Comparison of ENCODE assay signal across 8 cellular contexts in the genomic region with DNA sequence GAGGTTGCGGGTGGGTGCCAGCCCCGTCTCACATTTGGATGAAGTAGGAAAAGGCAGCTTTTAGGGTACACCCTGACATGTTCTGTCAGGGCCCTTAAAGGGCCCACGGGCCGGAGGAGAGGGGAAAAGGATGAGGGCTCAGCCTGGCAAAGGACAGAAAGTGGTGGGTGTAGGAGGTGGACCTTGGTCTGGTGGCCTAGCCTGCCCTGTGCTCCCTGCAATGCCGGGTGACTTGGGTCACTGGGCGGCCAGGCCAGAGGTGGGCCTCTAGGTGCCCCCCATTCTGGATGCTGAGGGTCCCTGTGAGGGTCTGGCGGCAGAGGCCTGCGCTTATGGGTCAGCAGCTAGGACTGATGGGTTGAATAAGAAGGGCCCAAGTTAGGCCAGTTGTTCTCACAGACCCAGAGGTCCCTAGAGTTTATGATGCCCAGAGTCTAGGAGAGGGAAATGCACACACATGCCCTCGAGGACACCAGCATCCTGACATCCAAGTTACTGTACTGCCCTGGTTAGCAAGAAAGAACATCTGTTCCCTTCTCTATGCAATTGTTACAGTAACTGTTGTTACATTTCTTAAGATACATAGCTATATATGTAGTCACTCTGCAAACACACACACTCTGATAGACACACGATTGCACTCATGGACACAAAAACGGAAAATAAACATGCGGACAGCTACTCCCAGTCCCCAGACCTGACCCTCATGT. TPM values are rescaled to one million over a fixed set of nuclear protein-coding genes. Genes with fewer than 3 reads are reported as not detected.
DNase-seq lines count a peak whose midpoint lies in the region; ATAC-seq and TF ChIP-seq lines count a peak whose summit lies in the region.

No MANE protein-coding gene starts in this region.

- H3K4me1 Mint-ChIP-seq in activated CD8-positive, alpha-beta T cell treated with anti-CD3 and anti-CD28 coated beads, Interleukin-2, amount 10 ng/mL, durations not matched to agents 7 days and 5 days (ENCODE audit: low read depth): peaks cover 37% of the 10 kb centered on the region

- WGBS in spleen, 5 donors: 50 to 57% (median 56%) methylated on average over 11 to 12 of the region's 12 CpGs

- H3K9me3 ChIP-seq in HCT116 (ENCODE audit: control insufficient read depth in 1 of 2, insufficient read depth in 1 of 2, low read depth in 1 of 2, low read length in 2 of 2) (no peaks in the 10 kb centered on the region), spleen (no peaks in the 10 kb centered on the region)

- peak overlapping the region; percentile 96 for H3K4me2 ChIP-seq in HCT116 (ENCODE audit: low read length)

- ATAC-seq in HCT116: no peak
- no peak for ATAC-seq in activated CD8-positive, alpha-beta T cell treated with anti-CD3 and anti-CD28 coated beads, Interleukin-2, amount 10 ng/mL, durations not matched to agents 7 days and 5 days

- H3K9ac ChIP-seq in HCT116 (ENCODE audit: low read length): peak overlapping the region; percentile 92

- peaks cover 11% of the 10 kb centered on the region for H3K36me3 Mint-ChIP-seq in activated CD8-positive, alpha-beta T cell treated with anti-CD3 and anti-CD28 coated beads, Interleukin-2, amount 10 ng/mL, durations not matched to agents 7 days and 5 days (ENCODE audit: low read depth)

- BruUV-seq in HCT116 (replicated peaks; lab: Mats Ljungman, UMichigan): TSS peak; percentile 78

- TF ChIP-seq CTCF in HCT116 (IDR thresholded peaks at IDR 0.05 in 2 of 3, conservative IDR thresholded peaks at IDR 0.05 in 1 of 3; ENCODE audit: borderline replicate concordance in 1 of 3, insufficient read depth in 1 of 3, low read depth in 2 of 3, low read length in 2 of 3): no peak
- no peak for TF ChIP-seq CTCF in spleen (IDR thresholded peaks at IDR 0.05 in 8 of 11, conservative IDR thresholded peaks at IDR 0.05 in 3 of 11)

- H3K4me1 ChIP-seq in HCT116 (ENCODE audit: control insufficient read depth in 1 of 2, insufficient read depth in 2 of 2, low read length in 2 of 2): peaks cover 11 to 41% of the 10 kb centered on the region in 2 experiments
- peaks cover 3 to 54% (median 31%) of the 10 kb centered on the region in 6 donors for H3K4me1 ChIP-seq in spleen

- CTCF ChIA-PET in HCT116 (lab: Charles Lee): interaction anchor here (0.9 to 1.1 kb wide), 3 partner anchors 12 to 25 kb away, joined by 3 to 6 read pairs (median 4); no protein-coding TSS in a partner anchor
- CTCF ChIA-PET in activated CD8-positive, alpha-beta T cell treated with anti-CD3 and anti-CD28 coated beads, Interleukin-2, amount 10 ng/mL, durations not matched to agents 7 days and 5 days (lab: Charles Lee): interaction anchor here (1.0 to 7.7 kb wide), 7 partner anchors 8 to 53 kb away, joined by 3 to 78 read pairs (median 4); a partner anchor contains a TSS

- H3K27ac ChIP-seq in HCT116 (ENCODE audit: low read depth, low read length): peak overlapping the region; percentile 76
- peak overlapping the region; percentile 74 to 96 (median 94) for H3K27ac ChIP-seq in spleen

- H3K4me3 Mint-ChIP-seq in activated CD8-positive, alpha-beta T cell treated with anti-CD3 and anti-CD28 coated beads, Interleukin-2, amount 10 ng/mL, durations not matched to agents 7 days and 5 days: peak overlapping the region; percentile 92

- no peaks in the 10 kb centered on the region for H3K27me3 Mint-ChIP-seq in activated CD8-positive, alpha-beta T cell treated with anti-CD3 and anti-CD28 coated beads, Interleukin-2, amount 10 ng/mL, durations not matched to agents 7 days and 5 days (ENCODE audit: low read depth)

- no peak for TF ChIP-seq RAD21 in HCT116 (IDR thresholded peaks at IDR 0.05; ENCODE audit: low read depth)

- H3K9me2 ChIP-seq in HCT116 (ENCODE audit: insufficient read depth): no peaks in the 10 kb centered on the region

- H3K9me3 Mint-ChIP-seq in activated CD8-positive, alpha-beta T cell treated with anti-CD3 and anti-CD28 coated beads, Interleukin-2, amount 10 ng/mL, durations not matched to agents 7 days and 5 days (ENCODE audit: insufficient read depth): no peaks in the 10 kb centered on the region

- no peak for DNase-seq in HCT116 (ENCODE audit: low read depth, low spot score)
- no peak for DNase-seq in activated CD8-positive, alpha-beta T cell treated with anti-CD3 and anti-CD28 coated beads, Interleukin-2, amount 10 ng/mL, durations not matched to agents 7 days and 5 days
- DNase-seq in spleen: no peak
- DNase-seq in DMS53 treated with DMSO at 0.1 percent for 48 hours (lab: John Stamatoyannopoulos, UW; ENCODE audit: unreplicated experiment): no peak
- no peak for DNase-seq in G401 (ENCODE audit: low spot score)
- no peak for DNase-seq in T1000 (lab: John Stamatoyannopoulos, UW)
- DNase-seq in NCI-H1930 (lab: John Stamatoyannopoulos, UW): no peak

- POLR2A ChIA-PET in HCT116 (lab: Charles Lee): interaction anchor here (0.6 to 2.4 kb wide), 8 partner anchors 10 to 52 kb away, joined by 3 to 41 read pairs (median 4); a partner anchor contains a TSS
- POLR2A ChIA-PET in activated CD8-positive, alpha-beta T cell treated with anti-CD3 and anti-CD28 coated beads, Interleukin-2, amount 10 ng/mL, durations not matched to agents 7 days and 5 days (lab: Charles Lee): interaction anchor here (0.7 to 5.9 kb wide), 11 partner anchors 9 to 362 kb away, joined by 3 to 40 read pairs (median 5); a partner anchor contains a TSS

- 0 out of 2 replicates have a peak, but pooled peaks cover 6% of the 10 kb centered on the region for H3K79me2 ChIP-seq in HCT116 (ENCODE audit: insufficient read depth, low read length)

- no peaks in the 10 kb centered on the region for H3K27me3 ChIP-seq in HCT116 (ENCODE audit: insufficient read depth, low read length)
- H3K27me3 ChIP-seq in spleen (replicated peaks in 1 of 7): no peaks in the 10 kb centered on the region

- RAD21 ChIA-PET in HCT116 (lab: Charles Lee; ENCODE audit: low non-redundant PET in 1 of 2, low total read pairs in 2 of 2, uncharacterized antibody in 2 of 2, unreplicated experiment in 2 of 2): interaction anchor here (0.6 to 0.7 kb wide), 2 partner anchors 15 kb away, joined by 3 to 7 read pairs; no protein-coding TSS in a partner anchor

- intact Hi-C loops in HCT116 (cut with micrococcal nuclease): no loop called here
- intact Hi-C loops in spleen (cut with DNase I; ENCODE audit: low total_unique reads): loop anchor here (5.0 kb wide), 1 partner anchor 50 kb away; a partner anchor contains a TSS

- TF ChIP-seq POLR2A in HCT116 (IDR thresholded peaks at IDR 0.05; ENCODE audit: borderline replicate concordance, extremely low read depth, insufficient read depth, insufficient read length) (no peak), spleen (IDR thresholded peaks at IDR 0.05) (no peak)

- no peaks in the 10 kb centered on the region for H3K36me3 ChIP-seq in HCT116 (ENCODE audit: control insufficient read depth in 1 of 2, insufficient read depth in 2 of 2, low read length in 2 of 2)
- H3K36me3 ChIP-seq in spleen: no peaks in the 10 kb centered on the region

- no peak overlapping the region for H2AFZ ChIP-seq in HCT116 (ENCODE audit: low read depth, low read length, poor library complexity, severe bottlenecking)

- H4K20me1 ChIP-seq in HCT116 (ENCODE audit: insufficient read depth): no peaks in the 10 kb centered on the region

- in situ Hi-C loops in G401 (cut with HindIII; ENCODE audit: low sequenced_read_pairs): no loop called here

- H3K27ac Mint-ChIP-seq in activated CD8-positive, alpha-beta T cell treated with anti-CD3 and anti-CD28 coated beads, Interleukin-2, amount 10 ng/mL, durations not matched to agents 7 days and 5 days: peak overlapping the region; percentile 90

- H3K4me3 ChIP-seq in HCT116 (replicated peaks in 1 of 2; ENCODE audit: low read depth in 1 of 2, low read length in 2 of 2): peak overlapping the region; percentile 74 to 92
- peak overlapping the region; percentile 58 for H3K4me3 ChIP-seq in iPS-11a (ENCODE audit: low read depth, low read length)
- peak overlapping the region; percentile 66 to 95 (median 88) for H3K4me3 ChIP-seq in spleen

TF ChIP-seq in HCT116, 20 proteins besides CTCF, POLR2A, EP300 and RAD21 (continues in another document):
- TF ChIP-seq ZNF274 (IDR thresholded peaks at IDR 0.05; ENCODE audit: low read depth, low read length) (no peak), ELF1 (IDR thresholded peaks at IDR 0.05; ENCODE audit: borderline replicate concordance, low read depth) (no peak), ZFX (IDR thresholded peaks at IDR 0.05) (0 out of 2 replicates have a peak, but pooled peaks have one; percentile 33), FOSL1 (IDR thresholded peaks at IDR 0.05; ENCODE audit: low read depth) (no peak), JUND (IDR thresholded peaks at IDR 0.05) (no peak)

RNA-seq across cellular contexts. Expression of a gene that starts 12.5 kb away (rescaled TPM):
- total RNA-seq in HCT116 (2021; ENCODE audit: unreplicated experiment) (30.2 TPM), spleen (1 to 10 TPM in 6 of 7 donors, under 1 TPM in 1; 0.81 to 3.9 (median 1.9) TPM)
- polyA plus RNA-seq in HCT116 (2012): 21.9 and 25.3 TPM in 2 replicates
- 1 to 10 TPM; 1.1 to 1.5 TPM for total RNA-seq in activated CD8-positive, alpha-beta T cell treated with anti-CD3 and anti-CD28 coated beads, Interleukin-2, amount 10 ng/mL, durations not matched to agents 7 days and 5 days
- polyA plus RNA-seq in spleen: 1 to 10 TPM; 1.0 to 1.3 (median 1.2) TPM
- 3.9 and 5.1 TPM in 2 replicates for total RNA-seq in G401 (2014; rRNA removed; shearing (Covaris generic))

RNA-seq across cellular contexts. Expression of a gene that starts 30.6 kb away (rescaled TPM):
- total RNA-seq in HCT116 (2021; ENCODE audit: unreplicated experiment) (51.8 TPM), spleen (10 to 100 TPM; 14.3 to 34.1 (median 26.6) TPM)
- 34.1 and 37.8 TPM in 2 replicates for polyA plus RNA-seq in HCT116 (2012)
- total RNA-seq in activated CD8-positive, alpha-beta T cell treated with anti-CD3 and anti-CD28 coated beads, Interleukin-2, amount 10 ng/mL, durations not matched to agents 7 days and 5 days: 10 to 100 TPM; 40.0 to 44.7 TPM
- polyA plus RNA-seq in spleen: 10 to 100 TPM; 12.5 to 25.0 (median 24.1) TPM
- total RNA-seq in G401 (2014; rRNA removed; shearing (Covaris generic)): 23.0 and 27.3 TPM in 2 replicates

RNA-seq across cellular contexts. Expression of a gene that starts 45.1 kb away (rescaled TPM):
- total RNA-seq in HCT116 (2021; ENCODE audit: unreplicated experiment): not detected
- polyA plus RNA-seq in HCT116 (2012): 0.02 TPM in 1 of 2 replicates, not detected in the other
- total RNA-seq in activated CD8-positive, alpha-beta T cell treated with anti-CD3 and anti-CD28 coated beads, Interleukin-2, amount 10 ng/mL, durations not matched to agents 7 days and 5 days: not detected
- not detected for total RNA-seq in spleen
- not detected for polyA plus RNA-seq in spleen
- not detected in 2 replicates for total RNA-seq in G401 (2014; rRNA removed; shearing (Covaris generic))

RNA-seq across cellular contexts. Expression of a gene that starts 51.2 kb away (rescaled TPM):
- total RNA-seq in HCT116 (2021; ENCODE audit: unreplicated experiment) (2,432 TPM), spleen (1,000 to 10,000 TPM; 1,202 to 2,949 (median 1,651) TPM)
- polyA plus RNA-seq in HCT116 (2012): 5,228 and 5,585 TPM in 2 replicates
- 1,000 to 10,000 TPM; 1,796 to 1,942 TPM for total RNA-seq in activated CD8-positive, alpha-beta T cell treated with anti-CD3 and anti-CD28 coated beads, Interleukin-2, amount 10 ng/mL, durations not matched to agents 7 days and 5 days
- 1,000 to 10,000 TPM; 2,379 to 3,598 (median 2,966) TPM for polyA plus RNA-seq in spleen
- 4,601 and 5,352 TPM in 2 replicates for total RNA-seq in G401 (2014; rRNA removed; shearing (Covaris generic))
